9 cellular contexts compared by ENCODE assay signal in genomic region chr11:65078151-65078550, GRCh38. TPM values are rescaled to one million over a fixed set of nuclear protein-coding genes. Genes with fewer than 3 reads are reported as not detected.
DNase-seq lines count a peak whose midpoint lies in the region; ATAC-seq, FAIRE-seq and TF ChIP-seq lines count a peak whose summit lies in the region.
"Had no signal": no experiment of that assay in that cellular context is flagged by ENCODE, and none has a peak within 500 bp of the region (broad histone marks: within the 10 kb centered on the region; RNA-seq: fewer than 3 reads in every experiment).

No MANE protein-coding gene starts in this region.

- H3F3A ChIP-seq in DOHH2 (ENCODE audit: control insufficient read depth, insufficient read depth) = no peaks in the 10 kb centered on the region

- no peaks in the 10 kb centered on the region for H3K9me3 ChIP-seq in DOHH2 (ENCODE audit: control insufficient read depth, insufficient read depth, low read length)
- no peaks in the 10 kb centered on the region for H3K9me3 ChIP-seq in T-helper 17 cell (ENCODE audit: control insufficient read depth, low read length, poor library complexity, severe bottlenecking)
- no peaks in the 10 kb centered on the region for H3K9me3 ChIP-seq in GM12878 (replicated peaks; ENCODE audit: control insufficient read depth, insufficient read depth, low read length)
- H3K9me3 ChIP-seq in liver (ENCODE audit: control insufficient read depth in 4 of 4, low read length in 3 of 4) = no peaks in the 10 kb centered on the region

- no peaks in the 10 kb centered on the region for H3K27me3 Mint-ChIP-seq in T-helper 17 cell
- H3K27me3 Mint-ChIP-seq: activated naive CD8-positive, alpha-beta T cell had no signal

- H3K4me3 ChIP-seq in DOHH2 (ENCODE audit: low read length) (peak overlapping the region; percentile 31), GM12878 (peak overlapping the region; percentile 59), liver (ENCODE audit: low read depth in 1 of 3, low read length in 3 of 3) (no peak overlapping the region)

- RAD21 ChIA-PET in GM12878 (lab: Charles Lee; ENCODE audit: unreplicated experiment) = interaction anchor here (0.8 to 3.0 kb wide), 4 partner anchors 16 to 65 kb away, joined by 3 to 8 read pairs (median 4); partner anchors contain the start of genes ARL2 and SAC3D1

- POLR2A ChIA-PET in GM12878 (lab: Charles Lee) = interaction anchor here (0.9 to 2.2 kb wide), 6 partner anchors 9 to 57 kb away, joined by 3 to 7 read pairs (median 4); no protein-coding TSS in a partner anchor

- ATAC-seq in T-helper 17 cell (peak; percentile 99), GM12878 (peak; percentile 90), sciatic nerve (no peak), GM19395 (IDR thresholded peaks at IDR 0.05; ENCODE audit: unreplicated experiment) (no peak)

- peak; percentile 83 for TF ChIP-seq CTCF in DOHH2 (IDR thresholded peaks at IDR 0.05; ENCODE audit: low read depth, low read length, poor library complexity, severe bottlenecking)
- peak; percentile 83 to 91 (median 87) for TF ChIP-seq CTCF in GM12878 (IDR thresholded peaks at IDR 0.05 in 2 of 3, conservative IDR thresholded peaks at IDR 0.05 in 1 of 3; ENCODE audit: control insufficient read depth in 2 of 3, extremely low read depth in 1 of 3, insufficient read depth in 1 of 3, low read depth in 3 of 3, low read length in 3 of 3)
- TF ChIP-seq CTCF in liver (IDR thresholded peaks at IDR 0.05; ENCODE audit: low read depth, low read length, missing input control) = peak; percentile 77

- CTCF ChIA-PET in GM12878 (lab: Yijun Ruan, JAX) = interaction anchor here (0.6 to 1.4 kb wide), 13 partner anchors 10 to 197 kb away, joined by 3 to 9 read pairs (median 3); partner anchors contain the start of gene ARL2

- 49% methylated on average over 3 of the region's 3 CpGs for WGBS in GM12878 (ENCODE audit: insufficient coverage, insufficient replicate concordance, low lambda C conversion rate, missing lambda C conversion rate)
- 51% methylated on average over 3 of the region's 3 CpGs for WGBS in liver

- no peak for FAIRE-seq in GM12878 (lab: Jason Lieb, UNC)

- peak; percentile 70 for TF ChIP-seq RAD21 in GM12878 (IDR thresholded peaks at IDR 0.05; ENCODE audit: insufficient read depth, low read depth, low read length)
- peak; percentile 70 to 86 for TF ChIP-seq RAD21 in liver (IDR thresholded peaks at IDR 0.05)

- SMC1A ChIA-PET in GM12878 (lab: Charles Lee; ENCODE audit: uncharacterized antibody, unreplicated experiment) = interaction anchor here (0.7 to 2.3 kb wide), 5 partner anchors 9 to 64 kb away, joined by 3 to 9 read pairs (median 3); partner anchors contain the start of genes ARL2 and SAC3D1

- H3K79me2 ChIP-seq in DOHH2 (ENCODE audit: control insufficient read depth, low read length) (peaks cover 65% of the 10 kb centered on the region), GM12878 (ENCODE audit: control insufficient read depth, insufficient read depth, low read length) (peaks cover 49% of the 10 kb centered on the region)

- intact Hi-C loops in GM12878 (cut with micrococcal nuclease; ENCODE audit: unreplicated experiment) (loop anchor here (1.0 to 5.0 kb wide), 3 partner anchors 36 to 64 kb away; partner anchors contain the start of genes ARL2, SAC3D1 and SNX15), sciatic nerve (cut with DNase I) (no loop called here)

- H2AFZ ChIP-seq in GM12878 (ENCODE audit: control insufficient read depth, low read depth, low read length) = peak overlapping the region; percentile 65

- H3K27me3 ChIP-seq in DOHH2 (ENCODE audit: control insufficient read depth, low read length) (no peaks in the 10 kb centered on the region), GM12878 (replicated peaks in 1 of 2; ENCODE audit: control insufficient read depth in 2 of 2, insufficient read depth in 2 of 2, low read length in 1 of 2) (no peaks in the 10 kb centered on the region), liver (ENCODE audit: control insufficient read depth in 4 of 4, insufficient read depth in 4 of 4, low read length in 3 of 4) (no peaks in the 10 kb centered on the region)

- no peak for TF ChIP-seq EP300 in GM12878 (IDR thresholded peaks at IDR 0.05; ENCODE audit: borderline replicate concordance in 1 of 2, control insufficient read depth in 1 of 2, low read depth in 2 of 2, low read length in 2 of 2)

- H3K9me2 ChIP-seq in DOHH2 (replicated peaks; ENCODE audit: control insufficient read depth, low read length) = no peaks in the 10 kb centered on the region

- no peak overlapping the region for H3K27ac ChIP-seq in DOHH2 (ENCODE audit: low read depth, low read length)
- H3K27ac ChIP-seq in GM12878 (ENCODE audit: control insufficient read depth, insufficient read depth) = peak overlapping the region; percentile 66
- no peak overlapping the region for H3K27ac ChIP-seq in liver (ENCODE audit: low read depth in 1 of 2, low read length in 2 of 2)

- peak in 39 of 76 experiments; percentile 4 to 66 (median 30) for DNase-seq in HUDEP-2 (lab: John Stamatoyannopoulos, UW; ENCODE audit: unreplicated experiment in 76 of 76)
- DNase-seq in T-helper 17 cell = peak; percentile 49 to 66 (median 54)
- no peak for DNase-seq in GM12878 (ENCODE audit: low read depth, low spot score)
- DNase-seq in stimulated activated CD8-positive, alpha-beta memory T cell treated with anti-CD3 and anti-CD28 coated beads, Interleukin-4, amount 100 ng/mL, for 48 hours = peak; percentile 78
- no peak for DNase-seq in sciatic nerve (ENCODE audit: low spot score)

- in situ Hi-C loops in GM12878 (cut with MboI) = no loop called here

- H3K27ac Mint-ChIP-seq in T-helper 17 cell = peak overlapping the region; percentile 49
- H3K27ac Mint-ChIP-seq: activated naive CD8-positive, alpha-beta T cell had no signal

- peak overlapping the region; percentile 37 for H3K4me2 ChIP-seq in DOHH2 (ENCODE audit: low read length)
- peak overlapping the region; percentile 67 for H3K4me2 ChIP-seq in GM12878 (ENCODE audit: control insufficient read depth, insufficient read depth)

- no peaks in the 10 kb centered on the region for H3K36me3 Mint-ChIP-seq in T-helper 17 cell (ENCODE audit: low read depth)
- H3K36me3 Mint-ChIP-seq: activated naive CD8-positive, alpha-beta T cell had no signal

- H3K4me1 ChIP-seq in DOHH2 (ENCODE audit: control insufficient read depth, low read length) (peaks cover 49% of the 10 kb centered on the region), GM12878 (ENCODE audit: control insufficient read depth, insufficient read depth, low read length) (peaks cover 31% of the 10 kb centered on the region), liver (ENCODE audit: control insufficient read depth in 4 of 4, insufficient read depth in 4 of 4, low read length in 3 of 4) (peaks cover 0 to under 1% (median under 1%) of the 10 kb centered on the region in 4 donors)

- H3K36me3 ChIP-seq in DOHH2 (ENCODE audit: control insufficient read depth, low read length) = peaks cover 76% of the 10 kb centered on the region
- peaks cover 5 to 13% of the 10 kb centered on the region in 2 experiments; a peak in 3 of 4 replicates for H3K36me3 ChIP-seq in GM12878 (ENCODE audit: control insufficient read depth in 2 of 2, insufficient read depth in 2 of 2, low read length in 1 of 2)
- no peaks in the 10 kb centered on the region for H3K36me3 ChIP-seq in liver (ENCODE audit: control insufficient read depth in 4 of 4, insufficient read depth in 3 of 4, low read depth in 1 of 4, low read length in 3 of 4)

- TF ChIP-seq POLR2A in GM12878 (IDR thresholded peaks at IDR 0.05; ENCODE audit: low read depth, low read length) = peak; percentile 44; the same call in 1 of the 2 replicates

- no peak overlapping the region for H3K4me3 Mint-ChIP-seq in T-helper 17 cell
- H3K4me3 Mint-ChIP-seq: activated naive CD8-positive, alpha-beta T cell had no signal

- TSS peak; percentile 1 for BruUV-seq in GM12878 (replicated peaks; lab: Mats Ljungman, UMichigan)

- peaks cover 8% of the 10 kb centered on the region for H3K4me1 Mint-ChIP-seq in T-helper 17 cell

- H3K9ac ChIP-seq in GM12878 (ENCODE audit: control insufficient read depth, insufficient read depth, low read length) = peak overlapping the region; percentile 27
- no peak overlapping the region for H3K9ac ChIP-seq in liver (ENCODE audit: low read depth in 1 of 2, low read length in 2 of 2)

- H4K20me1 ChIP-seq in DOHH2 (ENCODE audit: control insufficient read depth, insufficient read depth, low read depth, low read length) (no peaks in the 10 kb centered on the region), GM12878 (ENCODE audit: control insufficient read depth, insufficient read depth) (no peaks in the 10 kb centered on the region)

RNA-seq across cellular contexts. Expression of gene CDCA5, which starts 5.7 kb away (rescaled TPM):
- total RNA-seq in T-helper 17 cell (under 1 TPM; 0.37 to 0.90 TPM), GM12878 (2014; rRNA removed) (54.8 and 58.4 TPM in 2 replicates), GM12878 (2014; rRNA removed; fragmentation: Illumina TruSeq; extraction: Trizol) (46.1 and 47.9 TPM in 2 replicates), GM12878 (2021) (78.1 and 81.4 TPM in 2 replicates), liver (10 to 100 TPM in 1 of 2 donors, under 1 TPM in 1; 0.17 to 12.0 TPM), sciatic nerve (0.71 TPM)
- 14.2 and 15.0 TPM in 2 replicates for total RNA-seq in GM12878 (2013; cell fraction: nucleolus; rRNA removed)
- 25.0 TPM for polyA plus RNA-seq in GM12878 (2011; ENCODE audit: low read depth)
- polyA plus RNA-seq in GM12878 (2011; rRNA removed) (32.4 and 44.0 TPM in 2 replicates), GM12878 (2014; fragmentation: Illumina TruSeq; extraction: Trizol) (44.7 and 71.4 TPM in 2 replicates), GM12878 (2014; fragmentation: Nextera tagmentation; extraction: Ambion mirVana) (10 to 100 TPM; 21.2 to 34.3 TPM), GM12878 (2014; rRNA removed) (77.6 and 80.6 TPM in 2 replicates), GM12878 (2016; fragmentation: Nextera tagmentation; extraction: Ambion mirVana) (100 to 1,000 TPM; 105 to 107 TPM), liver (1 to 10 TPM in 1 of 2 donors, under 1 TPM in 1; 0.72 to 2.7 TPM)
- polyA plus RNA-seq in GM12878 (2011; cell fraction: cytosol; rRNA removed) = 57.8 and 59.5 TPM in 2 replicates
- 41.6 and 51.2 TPM in 2 replicates for polyA plus RNA-seq in GM12878 (2011; cell fraction: nucleus; rRNA removed)
- polyA plus RNA-seq in GM12878 (2012) = 38.6 and 41.4 TPM in 2 replicates
- polyA minus RNA-seq in GM12878 (2011; rRNA and poly(A)+ RNA removed) = 23.2 and 37.9 TPM in 2 replicates
- polyA minus RNA-seq in GM12878 (2011; cell fraction: cytosol; rRNA and poly(A)+ RNA removed) = 17.2 and 25.3 TPM in 2 replicates
- 15.6 and 19.2 TPM in 2 replicates for polyA minus RNA-seq in GM12878 (2011; cell fraction: nucleus; rRNA and poly(A)+ RNA removed)

RNA-seq across cellular contexts. Expression of gene ZFPL1, which starts 5.9 kb away (rescaled TPM):
- 10 to 100 TPM; 40.7 to 50.2 TPM for total RNA-seq in T-helper 17 cell
- 48.0 and 48.2 TPM in 2 replicates for total RNA-seq in GM12878 (2013; cell fraction: nucleolus; rRNA removed)
- 31.7 and 37.2 TPM in 2 replicates for total RNA-seq in GM12878 (2014; rRNA removed)
- total RNA-seq in GM12878 (2014; rRNA removed; fragmentation: Illumina TruSeq; extraction: Trizol) = 11.0 and 13.8 TPM in 2 replicates
- total RNA-seq in GM12878 (2021) = 29.0 and 31.3 TPM in 2 replicates
- 19.0 TPM for polyA plus RNA-seq in GM12878 (2011; ENCODE audit: low read depth)
- polyA plus RNA-seq in GM12878 (2011; rRNA removed) = 13.0 and 24.7 TPM in 2 replicates
- 31.1 and 31.3 TPM in 2 replicates for polyA plus RNA-seq in GM12878 (2011; cell fraction: cytosol; rRNA removed)
- polyA plus RNA-seq in GM12878 (2011; cell fraction: nucleus; rRNA removed) = 66.5 and 81.1 TPM in 2 replicates
- polyA plus RNA-seq in GM12878 (2012) = 32.6 and 52.6 TPM in 2 replicates
- polyA plus RNA-seq in GM12878 (2014; fragmentation: Illumina TruSeq; extraction: Trizol) = 9.7 and 20.5 TPM in 2 replicates
- 1 to 10 TPM; 2.2 to 5.6 TPM for polyA plus RNA-seq in GM12878 (2014; fragmentation: Nextera tagmentation; extraction: Ambion mirVana)
- 29.3 and 38.0 TPM in 2 replicates for polyA plus RNA-seq in GM12878 (2014; rRNA removed)
- polyA plus RNA-seq in GM12878 (2016; fragmentation: Nextera tagmentation; extraction: Ambion mirVana) = 10 to 100 TPM; 36.6 to 37.8 TPM
- polyA minus RNA-seq in GM12878 (2011; rRNA and poly(A)+ RNA removed) = 24.6 and 30.6 TPM in 2 replicates
- polyA minus RNA-seq in GM12878 (2011; cell fraction: cytosol; rRNA and poly(A)+ RNA removed) = 14.3 and 16.2 TPM in 2 replicates
- 36.6 and 64.6 TPM in 2 replicates for polyA minus RNA-seq in GM12878 (2011; cell fraction: nucleus; rRNA and poly(A)+ RNA removed)
- total RNA-seq in liver = 10 to 100 TPM; 12.3 to 14.4 TPM
- polyA plus RNA-seq in liver = 10 to 100 TPM; 18.1 to 19.2 TPM
- total RNA-seq in sciatic nerve = 32.9 TPM

RNA-seq across cellular contexts. Expression of gene VPS51, which starts 17.9 kb away (rescaled TPM):
- total RNA-seq in T-helper 17 cell (100 to 1,000 TPM; 181 to 217 TPM), GM12878 (2014; rRNA removed) (213 and 279 TPM in 2 replicates), GM12878 (2014; rRNA removed; fragmentation: Illumina TruSeq; extraction: Trizol) (55.8 and 61.6 TPM in 2 replicates), GM12878 (2021) (130 and 140 TPM in 2 replicates), liver (100 to 1,000 TPM; 102 to 158 TPM), sciatic nerve (115 TPM)
- total RNA-seq in GM12878 (2013; cell fraction: nucleolus; rRNA removed) = 185 and 198 TPM in 2 replicates
- 45.9 TPM for polyA plus RNA-seq in GM12878 (2011; ENCODE audit: low read depth)
- polyA plus RNA-seq in GM12878 (2011; rRNA removed) (37.6 and 91.8 TPM in 2 replicates), GM12878 (2014; fragmentation: Illumina TruSeq; extraction: Trizol) (8.9 and 25.1 TPM in 2 replicates), GM12878 (2014; fragmentation: Nextera tagmentation; extraction: Ambion mirVana) (1 to 10 TPM; 1.5 to 8.6 TPM), GM12878 (2014; rRNA removed) (123 and 185 TPM in 2 replicates), GM12878 (2016; fragmentation: Nextera tagmentation; extraction: Ambion mirVana) (10 to 100 TPM; 41.9 to 50.7 TPM), liver (10 to 100 TPM; 33.2 to 66.0 TPM)
- polyA plus RNA-seq in GM12878 (2011; cell fraction: cytosol; rRNA removed) = 91.7 and 147 TPM in 2 replicates
- polyA plus RNA-seq in GM12878 (2011; cell fraction: nucleus; rRNA removed) = 175 and 180 TPM in 2 replicates
- polyA plus RNA-seq in GM12878 (2012) = 112 and 203 TPM in 2 replicates
- polyA minus RNA-seq in GM12878 (2011; rRNA and poly(A)+ RNA removed) = 120 and 190 TPM in 2 replicates
- polyA minus RNA-seq in GM12878 (2011; cell fraction: cytosol; rRNA and poly(A)+ RNA removed) = 85.1 and 134 TPM in 2 replicates
- 44.9 and 77.3 TPM in 2 replicates for polyA minus RNA-seq in GM12878 (2011; cell fraction: nucleus; rRNA and poly(A)+ RNA removed)

RNA-seq across cellular contexts. Expression of gene NAALADL1, which starts 19.8 kb away (rescaled TPM):
- total RNA-seq in T-helper 17 cell (10 to 100 TPM; 12.5 to 16.0 TPM), GM12878 (2014; rRNA removed) (4.7 TPM in 2 replicates), GM12878 (2014; rRNA removed; fragmentation: Illumina TruSeq; extraction: Trizol) (2.7 and 4.2 TPM in 2 replicates), GM12878 (2021) (3.3 and 4.0 TPM in 2 replicates), liver (1 to 10 TPM; 1.2 to 2.1 TPM), sciatic nerve (14.7 TPM)
- total RNA-seq in GM12878 (2013; cell fraction: nucleolus; rRNA removed) = 0.95 and 1.0 TPM in 2 replicates
- polyA plus RNA-seq in GM12878 (2011; ENCODE audit: low read depth) = 6.5 TPM
- polyA plus RNA-seq in GM12878 (2011; rRNA removed) (0.24 and 0.77 TPM in 2 replicates), GM12878 (2014; fragmentation: Illumina TruSeq; extraction: Trizol) (0.27 and 1.6 TPM in 2 replicates), GM12878 (2014; fragmentation: Nextera tagmentation; extraction: Ambion mirVana) (1 to 10 TPM; 1.3 TPM), GM12878 (2014; rRNA removed) (5.5 and 7.1 TPM in 2 replicates), GM12878 (2016; fragmentation: Nextera tagmentation; extraction: Ambion mirVana) (1 to 10 TPM; 1.1 to 1.4 TPM), liver (1 to 10 TPM; 1.6 to 1.7 TPM)
- polyA plus RNA-seq in GM12878 (2011; cell fraction: cytosol; rRNA removed) = 0.25 and 0.70 TPM in 2 replicates
- 1.5 and 2.4 TPM in 2 replicates for polyA plus RNA-seq in GM12878 (2011; cell fraction: nucleus; rRNA removed)
- polyA plus RNA-seq in GM12878 (2012) = 11.2 and 13.3 TPM in 2 replicates
- 0.15 TPM in 1 of 2 replicates, not detected in the other for polyA minus RNA-seq in GM12878 (2011; rRNA and poly(A)+ RNA removed)
- not detected in 2 replicates for polyA minus RNA-seq in GM12878 (2011; cell fraction: cytosol; rRNA and poly(A)+ RNA removed)
- not detected in 2 replicates for polyA minus RNA-seq in GM12878 (2011; cell fraction: nucleus; rRNA and poly(A)+ RNA removed)

RNA-seq across cellular contexts. Expression of gene TM7SF2, which starts 33.5 kb away (rescaled TPM):
- total RNA-seq in T-helper 17 cell (10 to 100 TPM; 15.2 to 18.5 TPM), GM12878 (2014; rRNA removed) (29.6 and 32.8 TPM in 2 replicates), GM12878 (2014; rRNA removed; fragmentation: Illumina TruSeq; extraction: Trizol) (9.2 and 9.3 TPM in 2 replicates), GM12878 (2021) (30.2 and 31.2 TPM in 2 replicates), liver (100 to 1,000 TPM in 1 of 2 donors, 10 to 100 TPM in 1; 69.4 to 337 TPM), sciatic nerve (18.2 TPM)
- 19.4 and 25.9 TPM in 2 replicates for total RNA-seq in GM12878 (2013; cell fraction: nucleolus; rRNA removed)
- 11.5 TPM for polyA plus RNA-seq in GM12878 (2011; ENCODE audit: low read depth)
- polyA plus RNA-seq in GM12878 (2011; rRNA removed) (4.8 and 11.0 TPM in 2 replicates), GM12878 (2014; fragmentation: Illumina TruSeq; extraction: Trizol) (4.3 and 11.3 TPM in 2 replicates), GM12878 (2014; fragmentation: Nextera tagmentation; extraction: Ambion mirVana) (1 to 10 TPM in 1 of 2 experiments, under 1 TPM in 1; 0.52 to 2.9 TPM), GM12878 (2014; rRNA removed) (37.9 and 38.2 TPM in 2 replicates), GM12878 (2016; fragmentation: Nextera tagmentation; extraction: Ambion mirVana) (10 to 100 TPM; 47.4 to 57.7 TPM), liver (100 to 1,000 TPM in 1 of 2 donors, 10 to 100 TPM in 1; 39.0 to 109 TPM)
- 15.4 and 15.7 TPM in 2 replicates for polyA plus RNA-seq in GM12878 (2011; cell fraction: cytosol; rRNA removed)
- 57.8 and 60.5 TPM in 2 replicates for polyA plus RNA-seq in GM12878 (2011; cell fraction: nucleus; rRNA removed)
- polyA plus RNA-seq in GM12878 (2012) = 19.4 and 19.7 TPM in 2 replicates
- polyA minus RNA-seq in GM12878 (2011; rRNA and poly(A)+ RNA removed) = 13.7 and 19.6 TPM in 2 replicates
- 4.4 and 7.5 TPM in 2 replicates for polyA minus RNA-seq in GM12878 (2011; cell fraction: cytosol; rRNA and poly(A)+ RNA removed)
- polyA minus RNA-seq in GM12878 (2011; cell fraction: nucleus; rRNA and poly(A)+ RNA removed) = 14.4 and 22.4 TPM in 2 replicates

Comparison
In these comparisons a context has a peak if more than half of its experiments do, and no peak if none do; other contexts are left out.
1. H3K4me3 ChIP-seq: peak in DOHH2 (single experiment) and GM12878 (single experiment); none in liver (0 of 3).
2. DNase-seq: peak in HUDEP-2 (39 of 76), T-helper 17 cell (3 of 3) and stimulated activated CD8-positive, alpha-beta memory T cell treated with anti-CD3 and anti-CD28 coated beads, Interleukin-4, amount 100 ng/mL, for 48 hours (single experiment); none in GM12878 (single experiment) and sciatic nerve (single experiment).
3. ATAC-seq: peak in T-helper 17 cell (single experiment) and GM12878 (single experiment); none in sciatic nerve (single experiment) and GM19395 (single experiment).
4. Peak in every context shown above with its lines, with median percentiles within 50 percentile points of each other: CTCF ChIP-seq.